ENCODE assay signal across 2 cellular contexts in the genomic region with DNA sequence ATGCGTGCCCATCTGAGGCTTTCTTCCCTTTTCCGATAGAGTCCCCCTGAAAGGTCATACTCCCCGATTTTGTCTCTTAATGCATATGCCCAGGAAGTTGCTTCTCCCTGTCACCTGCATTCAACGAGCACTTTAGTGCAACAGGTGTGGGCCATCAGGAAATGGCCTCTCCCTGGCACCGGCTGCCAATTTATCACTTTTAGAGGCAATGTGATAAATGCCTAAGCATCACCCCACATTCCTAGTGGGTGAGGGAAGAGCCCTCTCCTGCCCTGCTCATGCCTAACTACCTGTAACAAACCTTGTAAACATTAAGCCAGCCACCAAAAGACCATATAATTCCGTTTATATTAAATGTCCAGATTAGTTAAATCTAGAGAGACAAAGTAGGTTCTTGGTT.
TF ChIP-seq lines count a peak whose summit lies in the region.

No MANE protein-coding gene starts in this region.

TF ChIP-seq in SK-N-SH, 30 proteins besides CTCF, POLR2A, EP300 and RAD21 (continued from another document):
- TF ChIP-seq, protein P1, sequence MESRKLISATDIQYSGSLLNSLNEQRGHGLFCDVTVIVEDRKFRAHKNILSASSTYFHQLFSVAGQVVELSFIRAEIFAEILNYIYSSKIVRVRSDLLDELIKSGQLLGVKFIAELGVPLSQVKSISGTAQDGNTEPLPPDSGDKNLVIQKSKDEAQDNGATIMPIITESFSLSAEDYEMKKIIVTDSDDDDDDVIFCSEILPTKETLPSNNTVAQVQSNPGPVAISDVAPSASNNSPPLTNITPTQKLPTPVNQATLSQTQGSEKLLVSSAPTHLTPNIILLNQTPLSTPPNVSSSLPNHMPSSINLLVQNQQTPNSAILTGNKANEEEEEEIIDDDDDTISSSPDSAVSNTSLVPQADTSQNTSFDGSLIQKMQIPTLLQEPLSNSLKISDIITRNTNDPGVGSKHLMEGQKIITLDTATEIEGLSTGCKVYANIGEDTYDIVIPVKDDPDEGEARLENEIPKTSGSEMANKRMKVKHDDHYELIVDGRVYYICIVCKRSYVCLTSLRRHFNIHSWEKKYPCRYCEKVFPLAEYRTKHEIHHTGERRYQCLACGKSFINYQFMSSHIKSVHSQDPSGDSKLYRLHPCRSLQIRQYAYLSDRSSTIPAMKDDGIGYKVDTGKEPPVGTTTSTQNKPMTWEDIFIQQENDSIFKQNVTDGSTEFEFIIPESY (IDR thresholded peaks at IDR 0.05; ENCODE audit: borderline replicate concordance, low read depth): no peak
- TF ChIP-seq TCF12 (IDR thresholded peaks at IDR 0.05) (no peak), SMC3 (IDR thresholded peaks at IDR 0.05; ENCODE audit: low read depth, low read length) (no peak)

TF ChIP-seq in SK-N-SH treated with all-trans-retinoic acid at 6 μM for 48 hours, 23 proteins besides CTCF, POLR2A, EP300 and RAD21 (continued from another document):
- TF ChIP-seq, protein P2, sequence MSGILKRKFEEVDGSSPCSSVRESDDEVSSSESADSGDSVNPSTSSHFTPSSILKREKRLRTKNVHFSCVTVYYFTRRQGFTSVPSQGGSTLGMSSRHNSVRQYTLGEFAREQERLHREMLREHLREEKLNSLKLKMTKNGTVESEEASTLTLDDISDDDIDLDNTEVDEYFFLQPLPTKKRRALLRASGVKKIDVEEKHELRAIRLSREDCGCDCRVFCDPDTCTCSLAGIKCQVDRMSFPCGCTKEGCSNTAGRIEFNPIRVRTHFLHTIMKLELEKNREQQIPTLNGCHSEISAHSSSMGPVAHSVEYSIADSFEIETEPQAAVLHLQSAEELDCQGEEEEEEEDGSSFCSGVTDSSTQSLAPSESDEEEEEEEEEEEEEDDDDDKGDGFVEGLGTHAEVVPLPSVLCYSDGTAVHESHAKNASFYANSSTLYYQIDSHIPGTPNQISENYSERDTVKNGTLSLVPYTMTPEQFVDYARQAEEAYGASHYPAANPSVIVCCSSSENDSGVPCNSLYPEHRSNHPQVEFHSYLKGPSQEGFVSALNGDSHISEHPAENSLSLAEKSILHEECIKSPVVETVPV (CRISPR knock-in tag; IDR thresholded peaks at IDR 0.05): no peak
- TF ChIP-seq ISL1 (CRISPR knock-in tag; IDR thresholded peaks at IDR 0.05) (no peak), ARNTL (CRISPR knock-in tag; IDR thresholded peaks at IDR 0.05; ENCODE audit: borderline replicate concordance, low read depth) (no peak), ESRRG (CRISPR knock-in tag; IDR thresholded peaks at IDR 0.05) (no peak), TCF4 (CRISPR knock-in tag; IDR thresholded peaks at IDR 0.05; ENCODE audit: borderline replicate concordance) (no peak), TOX (CRISPR knock-in tag; IDR thresholded peaks at IDR 0.05; ENCODE audit: borderline replicate concordance) (no peak), GLIS3 (CRISPR knock-in tag; IDR thresholded peaks at IDR 0.05) (no peak)
- TF ChIP-seq, protein P3, sequence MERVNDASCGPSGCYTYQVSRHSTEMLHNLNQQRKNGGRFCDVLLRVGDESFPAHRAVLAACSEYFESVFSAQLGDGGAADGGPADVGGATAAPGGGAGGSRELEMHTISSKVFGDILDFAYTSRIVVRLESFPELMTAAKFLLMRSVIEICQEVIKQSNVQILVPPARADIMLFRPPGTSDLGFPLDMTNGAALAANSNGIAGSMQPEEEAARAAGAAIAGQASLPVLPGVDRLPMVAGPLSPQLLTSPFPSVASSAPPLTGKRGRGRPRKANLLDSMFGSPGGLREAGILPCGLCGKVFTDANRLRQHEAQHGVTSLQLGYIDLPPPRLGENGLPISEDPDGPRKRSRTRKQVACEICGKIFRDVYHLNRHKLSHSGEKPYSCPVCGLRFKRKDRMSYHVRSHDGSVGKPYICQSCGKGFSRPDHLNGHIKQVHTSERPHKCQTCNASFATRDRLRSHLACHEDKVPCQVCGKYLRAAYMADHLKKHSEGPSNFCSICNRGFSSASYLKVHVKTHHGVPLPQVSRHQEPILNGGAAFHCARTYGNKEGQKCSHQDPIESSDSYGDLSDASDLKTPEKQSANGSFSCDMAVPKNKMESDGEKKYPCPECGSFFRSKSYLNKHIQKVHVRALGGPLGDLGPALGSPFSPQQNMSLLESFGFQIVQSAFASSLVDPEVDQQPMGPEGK (CRISPR knock-in tag; IDR thresholded peaks at IDR 0.05; ENCODE audit: borderline replicate concordance): no peak
